Comparison of ENCODE assay signal across 22 cellular contexts in the genomic region with DNA sequence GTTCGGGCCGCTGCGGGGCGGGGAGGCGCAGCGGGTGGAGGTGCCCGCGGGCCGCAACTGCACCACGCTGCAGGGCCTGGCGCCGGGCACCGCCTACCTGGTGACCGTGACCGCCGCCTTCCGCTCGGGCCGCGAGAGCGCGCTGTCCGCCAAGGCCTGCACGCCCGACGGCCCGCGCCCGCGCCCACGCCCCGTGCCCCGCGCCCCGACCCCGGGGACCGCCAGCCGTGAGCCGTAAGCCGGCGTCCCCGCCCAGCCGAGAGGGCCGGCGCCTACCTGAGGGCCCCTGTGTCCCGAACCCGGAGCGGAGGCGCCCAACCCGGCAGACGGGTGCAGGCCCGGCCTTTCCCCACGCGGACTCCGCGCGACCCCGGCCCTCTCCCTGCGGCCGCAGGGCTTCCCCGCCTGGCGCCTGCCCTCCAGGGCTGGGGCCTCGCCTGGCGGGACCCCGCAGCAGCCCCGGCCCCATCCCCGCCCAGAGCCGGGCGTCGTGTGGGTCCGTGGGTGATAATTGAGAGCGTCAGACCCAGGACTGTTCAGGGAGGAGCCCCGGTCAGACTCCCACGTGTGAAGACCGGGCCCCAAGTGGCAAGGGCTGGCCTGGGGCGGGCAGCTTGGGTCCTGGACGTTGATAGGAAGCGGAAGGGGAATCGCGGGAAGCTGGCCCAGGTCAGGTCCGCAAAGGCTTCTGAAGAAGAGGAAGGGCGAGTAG. TPM values are rescaled to one million over a fixed set of nuclear protein-coding genes. Genes with fewer than 3 reads are reported as not detected.
DNase-seq lines count a peak whose midpoint lies in the region; ATAC-seq, FAIRE-seq and TF ChIP-seq lines count a peak whose summit lies in the region.
"Had no signal": no experiment of that assay in that cellular context is flagged by ENCODE, and none has a peak within 500 bp of the region (broad histone marks: within the 10 kb centered on the region; RNA-seq: fewer than 3 reads in every experiment).

No MANE protein-coding gene starts in this region.

- DNase-seq in natural killer cell treated with Interleukin-12 subunit alpha and Interleukin-12 subunit beta and Interleukin-15 and Interleukin-18, amount 100 ng/mL, for 72 hours (ENCODE audit: low spot score) = peak; percentile 55
- DNase-seq in natural killer cell = no peak
- peak; percentile 59 for DNase-seq in RWPE2 (ENCODE audit: low spot score)
- DNase-seq in left kidney (ENCODE audit: low read depth, low spot score) = peak; percentile 25
- DNase-seq in colonic mucosa = no peak
- no peak for DNase-seq in urothelium cell line (ENCODE audit: low spot score)
- DNase-seq in activated CD8-positive, alpha-beta memory T cell treated with anti-CD3 and anti-CD28 coated beads, Interleukin-2, amount 10 ng/mL, durations not matched to agents 7 days and 5 days = no peak
- DNase-seq: DMS153; KG1; NCI-H1436; NCI-H2029; NCI-H2171; NCI-H446 treated with DMSO at 0.1 percent for 48 hours; NK-92 treated with Interleukin-12 subunit alpha and Interleukin-12 subunit beta, amount 100 ng/mL, for 24 hours; RPMI8226; SJCRH30 had no signal

- no peak for ATAC-seq in natural killer cell treated with Interleukin-12 subunit alpha and Interleukin-12 subunit beta and Interleukin-15 and Interleukin-18, amount 100 ng/mL, for 72 hours
- no peak for ATAC-seq in natural killer cell
- no peak for ATAC-seq in RWPE2 (ENCODE audit: low read depth)
- ATAC-seq in activated CD8-positive, alpha-beta memory T cell treated with anti-CD3 and anti-CD28 coated beads, Interleukin-2, amount 10 ng/mL, durations not matched to agents 7 days and 5 days = no peak
- ATAC-seq: A549, HCT116 had no signal

- peaks cover 0 to 3% of the 10 kb centered on the region in 2 donors for H3K4me1 Mint-ChIP-seq in natural killer cell treated with Interleukin-12 subunit alpha and Interleukin-12 subunit beta and Interleukin-15 and Interleukin-18, amount 100 ng/mL, for 72 hours (ENCODE audit: low read depth in 2 of 2)
- peaks cover 4 to 10% of the 10 kb centered on the region in 2 donors for H3K4me1 Mint-ChIP-seq in natural killer cell
- H3K4me1 Mint-ChIP-seq in activated CD8-positive, alpha-beta memory T cell treated with anti-CD3 and anti-CD28 coated beads, Interleukin-2, amount 10 ng/mL, durations not matched to agents 7 days and 5 days = peaks cover 2% of the 10 kb centered on the region

- CTCF ChIA-PET in activated CD8-positive, alpha-beta memory T cell treated with anti-CD3 and anti-CD28 coated beads, Interleukin-2, amount 10 ng/mL, durations not matched to agents 7 days and 5 days (lab: Charles Lee) = interaction anchor here (0.7 kb wide), 1 partner anchor 68 kb away, joined by 3 read pairs; no protein-coding TSS in a partner anchor

- H3K9me3 ChIP-seq in RWPE2 (ENCODE audit: severe bottlenecking) (no peaks in the 10 kb centered on the region), colonic mucosa (no peaks in the 10 kb centered on the region)
- H3K9me3 ChIP-seq: A549, SJCRH30 had no signal

- no peak overlapping the region for H3K4me3 Mint-ChIP-seq in natural killer cell treated with Interleukin-12 subunit alpha and Interleukin-12 subunit beta and Interleukin-15 and Interleukin-18, amount 100 ng/mL, for 72 hours
- H3K4me3 Mint-ChIP-seq in natural killer cell = no peak overlapping the region
- H3K4me3 Mint-ChIP-seq in activated CD8-positive, alpha-beta memory T cell treated with anti-CD3 and anti-CD28 coated beads, Interleukin-2, amount 10 ng/mL, durations not matched to agents 7 days and 5 days = no peak overlapping the region
- H3K4me3 Mint-ChIP-seq: CD14-positive monocyte had no signal

- no peaks in the 10 kb centered on the region for H3K9me3 Mint-ChIP-seq in natural killer cell treated with Interleukin-12 subunit alpha and Interleukin-12 subunit beta and Interleukin-15 and Interleukin-18, amount 100 ng/mL, for 72 hours
- H3K9me3 Mint-ChIP-seq in natural killer cell = no peaks in the 10 kb centered on the region
- H3K9me3 Mint-ChIP-seq in activated CD8-positive, alpha-beta memory T cell treated with anti-CD3 and anti-CD28 coated beads, Interleukin-2, amount 10 ng/mL, durations not matched to agents 7 days and 5 days (ENCODE audit: low read depth) = no peaks in the 10 kb centered on the region

- no peak overlapping the region for H3K4me3 ChIP-seq in RWPE2 (ENCODE audit: severe bottlenecking)
- H3K4me3 ChIP-seq in colonic mucosa = no peak overlapping the region
- H3K4me3 ChIP-seq: A549, SJCRH30 had no signal

- no peak overlapping the region for H3K27ac ChIP-seq in RWPE2 (ENCODE audit: poor library complexity, severe bottlenecking)
- no peak overlapping the region for H3K27ac ChIP-seq in colonic mucosa
- H3K27ac ChIP-seq: HL-60, SJCRH30 had no signal

- no peaks in the 10 kb centered on the region for H3K27me3 ChIP-seq in RWPE2 (ENCODE audit: insufficient read depth, poor library complexity, severe bottlenecking)
- H3K27me3 ChIP-seq in colonic mucosa = peaks cover 4% of the 10 kb centered on the region

- no peaks in the 10 kb centered on the region for H3K36me3 ChIP-seq in RWPE2 (ENCODE audit: low read depth)
- H3K36me3 ChIP-seq in colonic mucosa = no peaks in the 10 kb centered on the region
- H3K36me3 ChIP-seq: SJCRH30 had no signal

- H3K4me1 ChIP-seq in RWPE2 (ENCODE audit: insufficient read depth, poor library complexity, severe bottlenecking) = no peaks in the 10 kb centered on the region
- H3K4me1 ChIP-seq in colonic mucosa = peaks cover 18% of the 10 kb centered on the region

- no peak for FAIRE-seq in urothelium cell line (lab: Jason Lieb, UNC)
- FAIRE-seq: A549, GM19239 had no signal

- H3K36me3 Mint-ChIP-seq in natural killer cell treated with Interleukin-12 subunit alpha and Interleukin-12 subunit beta and Interleukin-15 and Interleukin-18, amount 100 ng/mL, for 72 hours = no peaks in the 10 kb centered on the region
- H3K36me3 Mint-ChIP-seq in natural killer cell = no peaks in the 10 kb centered on the region
- no peaks in the 10 kb centered on the region for H3K36me3 Mint-ChIP-seq in activated CD8-positive, alpha-beta memory T cell treated with anti-CD3 and anti-CD28 coated beads, Interleukin-2, amount 10 ng/mL, durations not matched to agents 7 days and 5 days

- H3K9ac ChIP-seq in colonic mucosa (ENCODE audit: low read depth in 2 of 2, low read length in 2 of 2) = no peak overlapping the region

- intact Hi-C loops in natural killer cell (cut with micrococcal nuclease) (no loop called here), colonic mucosa (cut with DNase I) (no loop called here)

- H3K27me3 Mint-ChIP-seq in natural killer cell treated with Interleukin-12 subunit alpha and Interleukin-12 subunit beta and Interleukin-15 and Interleukin-18, amount 100 ng/mL, for 72 hours = peaks cover 0 to 6% of the 10 kb centered on the region in 2 donors
- H3K27me3 Mint-ChIP-seq in natural killer cell (ENCODE audit: low read depth in 2 of 2) = peaks cover 0 to 11% of the 10 kb centered on the region in 2 donors
- peaks cover 12% of the 10 kb centered on the region for H3K27me3 Mint-ChIP-seq in activated CD8-positive, alpha-beta memory T cell treated with anti-CD3 and anti-CD28 coated beads, Interleukin-2, amount 10 ng/mL, durations not matched to agents 7 days and 5 days

- TF ChIP-seq CTCF in natural killer cell (IDR thresholded peaks at IDR 0.05) = no peak
- no peak for TF ChIP-seq CTCF in RWPE2 (IDR thresholded peaks at IDR 0.05; ENCODE audit: poor library complexity, severe bottlenecking)
- TF ChIP-seq CTCF in colonic mucosa (IDR thresholded peaks at IDR 0.05) = no peak

- H3K27ac Mint-ChIP-seq in natural killer cell treated with Interleukin-12 subunit alpha and Interleukin-12 subunit beta and Interleukin-15 and Interleukin-18, amount 100 ng/mL, for 72 hours = no peak overlapping the region
- no peak overlapping the region for H3K27ac Mint-ChIP-seq in natural killer cell
- H3K27ac Mint-ChIP-seq in activated CD8-positive, alpha-beta memory T cell treated with anti-CD3 and anti-CD28 coated beads, Interleukin-2, amount 10 ng/mL, durations not matched to agents 7 days and 5 days = no peak overlapping the region

RNA-seq across cellular contexts. Expression of a gene that starts 4.2 kb away (rescaled TPM):
- 1 to 10 TPM; 1.3 to 7.7 TPM for total RNA-seq in natural killer cell treated with Interleukin-12 subunit alpha and Interleukin-12 subunit beta and Interleukin-15 and Interleukin-18, amount 100 ng/mL, for 72 hours
- total RNA-seq in natural killer cell = not detected
- 10 to 100 TPM; 43.5 to 74.0 TPM for total RNA-seq in colonic mucosa
- total RNA-seq in activated CD8-positive, alpha-beta memory T cell treated with anti-CD3 and anti-CD28 coated beads, Interleukin-2, amount 10 ng/mL, durations not matched to agents 7 days and 5 days = under 1 TPM; 0.20 to 0.28 TPM
- total RNA-seq: OCI-LY7 had no signal

RNA-seq across cellular contexts. Expression of a gene that starts 9.8 kb away (rescaled TPM):
- 1 to 10 TPM in 1 of 2 donors, under 1 TPM in 1; 0.17 to 1.7 TPM for total RNA-seq in natural killer cell treated with Interleukin-12 subunit alpha and Interleukin-12 subunit beta and Interleukin-15 and Interleukin-18, amount 100 ng/mL, for 72 hours
- total RNA-seq in natural killer cell (1 to 10 TPM in 2 of 3 donors, under 1 TPM in 1; 0.13 to 2.2 (median 1.5) TPM), colonic mucosa (under 1 TPM; 0.16 to 0.64 TPM)
- total RNA-seq in activated CD8-positive, alpha-beta memory T cell treated with anti-CD3 and anti-CD28 coated beads, Interleukin-2, amount 10 ng/mL, durations not matched to agents 7 days and 5 days = under 1 TPM; 0.38 to 0.87 TPM

RNA-seq across cellular contexts. Expression of a gene that starts 18.6 kb away (rescaled TPM):
- not detected for total RNA-seq in natural killer cell treated with Interleukin-12 subunit alpha and Interleukin-12 subunit beta and Interleukin-15 and Interleukin-18, amount 100 ng/mL, for 72 hours
- total RNA-seq in natural killer cell = not detected
- 1 to 10 TPM in 1 of 2 donors, under 1 TPM in 1; 0.57 to 2.0 TPM for total RNA-seq in colonic mucosa
- not detected for total RNA-seq in activated CD8-positive, alpha-beta memory T cell treated with anti-CD3 and anti-CD28 coated beads, Interleukin-2, amount 10 ng/mL, durations not matched to agents 7 days and 5 days
- total RNA-seq: OCI-LY7 had no signal

RNA-seq across cellular contexts. Expression of a gene that starts 31.9 kb away (rescaled TPM):
- total RNA-seq in natural killer cell treated with Interleukin-12 subunit alpha and Interleukin-12 subunit beta and Interleukin-15 and Interleukin-18, amount 100 ng/mL, for 72 hours = 100 to 1,000 TPM in 1 of 2 donors, 10 to 100 TPM in 1; 56.6 to 126 TPM
- total RNA-seq in natural killer cell = 10 to 100 TPM; 31.9 to 52.4 (median 42.9) TPM
- 10 to 100 TPM; 16.6 to 62.9 TPM for total RNA-seq in colonic mucosa
- total RNA-seq in activated CD8-positive, alpha-beta memory T cell treated with anti-CD3 and anti-CD28 coated beads, Interleukin-2, amount 10 ng/mL, durations not matched to agents 7 days and 5 days = 10 to 100 TPM; 46.5 to 63.3 TPM

RNA-seq across cellular contexts. Expression of a gene that starts 32.6 kb away (rescaled TPM):
- total RNA-seq in natural killer cell treated with Interleukin-12 subunit alpha and Interleukin-12 subunit beta and Interleukin-15 and Interleukin-18, amount 100 ng/mL, for 72 hours = 100 to 1,000 TPM; 138 to 175 TPM
- total RNA-seq in natural killer cell (100 to 1,000 TPM in 1 of 3 donors, 10 to 100 TPM in 2; 90.9 to 111 (median 92.7) TPM), colonic mucosa (100 to 1,000 TPM in 1 of 2 donors, 10 to 100 TPM in 1; 88.1 to 143 TPM)
- total RNA-seq in activated CD8-positive, alpha-beta memory T cell treated with anti-CD3 and anti-CD28 coated beads, Interleukin-2, amount 10 ng/mL, durations not matched to agents 7 days and 5 days = 100 to 1,000 TPM in 1 of 2 experiments, 10 to 100 TPM in 1; 95.2 to 130 TPM

Comparison
In these comparisons a context has a peak if more than half of its experiments do, and no peak if none do; other contexts are left out.
1. DNase-seq: peak in natural killer cell treated with Interleukin-12 subunit alpha and Interleukin-12 subunit beta and Interleukin-15 and Interleukin-18, amount 100 ng/mL, for 72 hours (single experiment), RWPE2 (single experiment) and left kidney (single experiment); none in natural killer cell (single experiment), colonic mucosa (single experiment), urothelium cell line (single experiment) and activated CD8-positive, alpha-beta memory T cell treated with anti-CD3 and anti-CD28 coated beads, Interleukin-2, amount 10 ng/mL, durations not matched to agents 7 days and 5 days (single experiment).
2. RNA of a gene that starts 4.2 kb away (total RNA-seq): 43.5 to 74.0 TPM in colonic mucosa; 1.3 to 7.7 TPM in natural killer cell treated with Interleukin-12 subunit alpha and Interleukin-12 subunit beta and Interleukin-15 and Interleukin-18, amount 100 ng/mL, for 72 hours, 0.20 to 0.28 TPM in activated CD8-positive, alpha-beta memory T cell treated with anti-CD3 and anti-CD28 coated beads, Interleukin-2, amount 10 ng/mL, durations not matched to agents 7 days and 5 days and not detected in natural killer cell; every median in the first group is over 4 times any median in the second.